ENCODE assay signal across 8 cellular contexts in the genomic region with DNA sequence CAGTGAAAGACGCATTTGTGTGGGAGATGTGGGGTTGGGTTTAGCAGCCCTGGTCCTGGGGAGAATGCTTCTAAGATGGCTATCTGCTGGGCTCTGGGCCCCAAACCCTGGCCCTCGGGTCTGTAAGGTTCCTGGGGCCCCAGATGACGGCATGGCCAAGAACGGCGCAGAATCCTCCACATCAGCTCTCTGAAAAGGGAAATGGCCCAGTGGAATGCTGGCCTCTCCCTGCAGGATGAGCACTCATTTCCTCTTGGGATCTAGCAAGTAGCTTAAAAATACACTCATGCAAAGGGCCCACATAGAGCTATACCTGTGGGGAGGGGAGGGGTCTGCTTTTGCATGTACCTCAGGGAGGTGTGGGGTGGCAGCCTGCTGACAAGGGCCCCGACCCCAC. TPM values are rescaled to one million over a fixed set of nuclear protein-coding genes. Genes with fewer than 3 reads are reported as not detected.
A peak's percentile ranks its signal among the peaks of the same experiment; 100 is the strongest.
DNase-seq lines count a peak whose midpoint lies in the region; ATAC-seq lines count a peak whose summit lies in the region.

No MANE protein-coding gene starts in this region.

- peak; percentile 25 for DNase-seq in AG08395 (ENCODE audit: low spot score)
- peak; percentile 61 for DNase-seq in NCI-H226
- peak in 1 of 10 donors; percentile 22 for DNase-seq in naive thymus-derived CD8-positive, alpha-beta T cell
- no peak for DNase-seq in activated gamma-delta T cell treated with Interleukin-2 at 50 U/mL for 16 hours
- DNase-seq in cortex of kidney (lab: John Stamatoyannopoulos, UW), result no peak
- DNase-seq in anterior cingulate cortex (lab: John Stamatoyannopoulos, UW), result no peak

- no peaks in the 10 kb centered on the region for H3K9me3 Mint-ChIP-seq in naive thymus-derived CD8-positive, alpha-beta T cell

- H3K4me3 ChIP-seq in duodenal mucosa (ENCODE audit: low read depth in 1 of 2, low read length in 2 of 2), result peak overlapping the region; percentile 58 to 66

- H3K27ac ChIP-seq in duodenal mucosa (ENCODE audit: low read depth, low read length), result peak overlapping the region; percentile 73

- peaks cover 0 to 2% (median 0%) of the 10 kb centered on the region in 3 donors for H3K36me3 Mint-ChIP-seq in naive thymus-derived CD8-positive, alpha-beta T cell

- H3K27ac Mint-ChIP-seq in naive thymus-derived CD8-positive, alpha-beta T cell, result no peak overlapping the region

- H3K4me1 ChIP-seq in duodenal mucosa (ENCODE audit: control insufficient read depth in 1 of 2, insufficient read depth in 2 of 2, low read length in 2 of 2), result peaks cover 21 to 33% of the 10 kb centered on the region in 2 donors

- POLR2A ChIA-PET in naive thymus-derived CD8-positive, alpha-beta T cell (lab: Charles Lee), result interaction anchor here (0.7 kb wide), 1 partner anchor 21 kb away, joined by 3 read pairs; no protein-coding TSS in a partner anchor

- H3K9ac ChIP-seq in duodenal mucosa (ENCODE audit: low read depth in 1 of 2, low read length in 2 of 2), result peak overlapping the region in 1 of 2 donors; percentile 39

- ATAC-seq in naive thymus-derived CD8-positive, alpha-beta T cell, result no peak
- no peak for ATAC-seq in HG03520 (IDR thresholded peaks at IDR 0.05; ENCODE audit: unreplicated experiment)

- peak overlapping the region; percentile 40 to 77 (median 65) for H3K4me3 Mint-ChIP-seq in naive thymus-derived CD8-positive, alpha-beta T cell

- H3K9me3 ChIP-seq in duodenal mucosa (ENCODE audit: control insufficient read depth in 1 of 2, low read length in 2 of 2), result no peaks in the 10 kb centered on the region

- H3K4me1 Mint-ChIP-seq in naive thymus-derived CD8-positive, alpha-beta T cell, result peaks cover 0 to 11% (median 4%) of the 10 kb centered on the region in 4 donors

- no peaks in the 10 kb centered on the region for H3K36me3 ChIP-seq in duodenal mucosa (ENCODE audit: control insufficient read depth in 1 of 2, insufficient read depth in 2 of 2, low read length in 2 of 2)

- peaks cover 7 to 50% (median 17%) of the 10 kb centered on the region in 5 donors for H3K27me3 Mint-ChIP-seq in naive thymus-derived CD8-positive, alpha-beta T cell

- H3K27me3 ChIP-seq in duodenal mucosa (ENCODE audit: control insufficient read depth in 1 of 2, insufficient read depth in 2 of 2, low read length in 2 of 2), result no peaks in the 10 kb centered on the region

RNA-seq across cellular contexts. Expression of gene LINC01488, which starts 37.5 kb away (rescaled TPM):
- not detected for total RNA-seq in naive thymus-derived CD8-positive, alpha-beta T cell
- not detected for polyA plus RNA-seq in naive thymus-derived CD8-positive, alpha-beta T cell

Comparison
In these comparisons a context has a peak if more than half of its experiments do, and no peak if none do; other contexts are left out.
1. DNase-seq: peak in AG08395 (single experiment) and NCI-H226 (single experiment); none in activated gamma-delta T cell treated with Interleukin-2 at 50 U/mL for 16 hours (single experiment), cortex of kidney (single experiment) and anterior cingulate cortex (0 of 58).